In genomic region chr3:57692404-57693191, GRCh38 we compare ENCODE assay signal across 8 cellular contexts. TPM values are rescaled to one million over a fixed set of nuclear protein-coding genes. Genes with fewer than 3 reads are reported as not detected.
DNase-seq lines count a peak whose midpoint lies in the region; ATAC-seq and TF ChIP-seq lines count a peak whose summit lies in the region.

TSS of gene DENND6A (minus strand) at chr3:57693077. CDS start at chr3:57693018, 59 bp downstream.

- no peaks in the 10 kb centered on the region for H3K36me3 ChIP-seq in right lobe of liver

- H3K27ac ChIP-seq in right lobe of liver: peak within 1 kb of the TSS; percentile 84 to 97 (median 96)

- no peak for TF ChIP-seq CTCF in right lobe of liver (IDR thresholded peaks at IDR 0.05)

- 0% methylated on average over 20 of the region's 77 CpGs for WGBS in right lobe of liver (ENCODE audit: insufficient coverage, low coverage, low lambda C conversion rate, missing lambda C conversion rate)

- no peaks in the 10 kb centered on the region for H3K27me3 ChIP-seq in right lobe of liver

- peak within 1 kb of the TSS; percentile 90 to 95 (median 94) for H3K4me3 ChIP-seq in right lobe of liver

- DNase-seq in CD1c-positive myeloid dendritic cell (ENCODE audit: extremely low spot score) (peak; percentile 99), NCI-H82 (lab: John Stamatoyannopoulos, UW) (peak; percentile 95), dermis microvascular lymphatic vessel endothelial cell (ENCODE audit: low read depth in 2 of 2) (peak; percentile 89 to 94), right lobe of liver (peak; percentile 97 to 98 (median 98))
- peak; percentile 96 for DNase-seq in activated CD4-positive, alpha-beta T cell treated with anti-CD3 and anti-CD28 coated beads, Interleukin-2, amount 50 U/mL, for 48 hours
- peak; percentile 96 for DNase-seq in stimulated activated CD4-positive, alpha-beta T cell treated with anti-CD3 and anti-CD28 coated beads, Interleukin-4, amount 100 ng/mL, for 24 hours

- no peaks in the 10 kb centered on the region for H3K9me3 ChIP-seq in right lobe of liver

- ATAC-seq in GM19395 (IDR thresholded peaks at IDR 0.05; ENCODE audit: unreplicated experiment) (peak; percentile 74), HG03558 (IDR thresholded peaks at IDR 0.05; ENCODE audit: extremely low read depth, unreplicated experiment) (peak; percentile 47), right lobe of liver (peak; percentile 93 to 96 (median 95))

- intact Hi-C loops in right lobe of liver (cut with DNase I): no loop called here

- H3K4me1 ChIP-seq in right lobe of liver: peaks cover 0 to 5% (median 2%) of the 10 kb centered on the region in 4 donors

- TF ChIP-seq POLR2A in right lobe of liver (IDR thresholded peaks at IDR 0.05): peak; percentile 96

RNA-seq across cellular contexts. Expression of gene DENND6A, which starts in this region (rescaled TPM):
- total RNA-seq in dermis microvascular lymphatic vessel endothelial cell (19.5 and 21.2 TPM in 2 replicates), right lobe of liver (10 to 100 TPM in 2 of 6 experiments, 1 to 10 TPM in 4; 5.5 to 11.0 (median 9.2) TPM)

Comparison
In these comparisons a context has a peak if more than half of its experiments do, and no peak if none do; other contexts are left out.
1. Peak in every context shown above with its lines: DNase-seq, ATAC-seq, H3K4me3 ChIP-seq and H3K27ac ChIP-seq.